8 cellular contexts compared by ENCODE assay signal in genomic region chr3:182909318-182910040, GRCh38.
DNase-seq lines count a peak whose midpoint lies in the region; ATAC-seq and TF ChIP-seq lines count a peak whose summit lies in the region.

No MANE protein-coding gene starts in this region.

- no peak overlapping the region for H3K9ac ChIP-seq in parathyroid adenoma

- no peak overlapping the region for H3K4me2 ChIP-seq in parathyroid adenoma (ENCODE audit: low read length)

- H3K9me3 ChIP-seq in MG63 (no peaks in the 10 kb centered on the region), parathyroid adenoma (ENCODE audit: control insufficient read depth, low read length) (no peaks in the 10 kb centered on the region)

- H3K4me3 ChIP-seq in MG63 (no peak overlapping the region), parathyroid adenoma (ENCODE audit: low read depth, low read length) (no peak overlapping the region)

- ATAC-seq in HG02970 (IDR thresholded peaks at IDR 0.05; ENCODE audit: low FRiP score, unreplicated experiment): no peak

- no peak overlapping the region for H2AFZ ChIP-seq in parathyroid adenoma

- DNase-seq in SIG-M5 treated with dmso at 0.1 percent for 504 hours (lab: John Stamatoyannopoulos, UW; ENCODE audit: unreplicated experiment) (peak; percentile 35), SIG-M5 (lab: John Stamatoyannopoulos, UW) (no peak), MG63 (peak; percentile 5), cerebellar cortex (ENCODE audit: low spot score) (peak; percentile 16), epidermal melanocyte (ENCODE audit: insufficient read length, low spot score) (no peak)
- no peak for DNase-seq in activated effector memory CD4-positive, alpha-beta T cell treated with anti-CD3 and anti-CD28 coated beads, Interleukin-2, amount 50 U/mL, for 16 hours

- no peak overlapping the region for H3K27ac ChIP-seq in parathyroid adenoma

- H3K4me1 ChIP-seq in parathyroid adenoma: no peaks in the 10 kb centered on the region

- peak; percentile 43 for TF ChIP-seq CTCF in parathyroid adenoma (IDR thresholded peaks at IDR 0.05)

- no peaks in the 10 kb centered on the region for H3K79me2 ChIP-seq in parathyroid adenoma

- H3K27me3 ChIP-seq in MG63 (no peaks in the 10 kb centered on the region), parathyroid adenoma (ENCODE audit: control insufficient read depth, insufficient read depth, low read length) (no peaks in the 10 kb centered on the region)

- H3K36me3 ChIP-seq in MG63: peaks cover 11% of the 10 kb centered on the region
- no peaks in the 10 kb centered on the region for H3K36me3 ChIP-seq in parathyroid adenoma (ENCODE audit: control insufficient read depth, insufficient read depth, low read length)

Comparison
In these comparisons a context has a peak if more than half of its experiments do, and no peak if none do; other contexts are left out.
1. DNase-seq: peak in SIG-M5 treated with dmso at 0.1 percent for 504 hours (single experiment), MG63 (single experiment) and cerebellar cortex (single experiment); none in SIG-M5 (single experiment), activated effector memory CD4-positive, alpha-beta T cell treated with anti-CD3 and anti-CD28 coated beads, Interleukin-2, amount 50 U/mL, for 16 hours (single experiment) and epidermal melanocyte (single experiment).